Comparison of ENCODE assay signal across 1 cellular context in genomic region chrX:40082447-40083119, GRCh38.
TF ChIP-seq lines count a peak whose summit lies in the region.

No MANE protein-coding gene starts in this region.

TF ChIP-seq in liver, 16 proteins besides CTCF, POLR2A, EP300 and RAD21 (continued from another document):
- no peak for TF ChIP-seq ZBTB33 (IDR thresholded peaks at IDR 0.05)
- peak; percentile 12 for TF ChIP-seq NR2F2 (IDR thresholded peaks at IDR 0.05)
- peak; percentile 80 to 86 for TF ChIP-seq RXRA (IDR thresholded peaks at IDR 0.05)
- TF ChIP-seq HNF4G (IDR thresholded peaks at IDR 0.05) = peak; percentile 44
- peak in 1 of 2 donors; percentile 25 for TF ChIP-seq JUND (IDR thresholded peaks at IDR 0.05)
- no peak for TF ChIP-seq ATF3 (IDR thresholded peaks at IDR 0.05)
- TF ChIP-seq GABPA (IDR thresholded peaks at IDR 0.05 in 1 of 2, conservative IDR thresholded peaks at IDR 0.05 in 1 of 2) = no peak
- no peak for TF ChIP-seq FOXA2 (IDR thresholded peaks at IDR 0.05)
